8 cellular contexts compared by ENCODE assay signal in the genomic region with DNA sequence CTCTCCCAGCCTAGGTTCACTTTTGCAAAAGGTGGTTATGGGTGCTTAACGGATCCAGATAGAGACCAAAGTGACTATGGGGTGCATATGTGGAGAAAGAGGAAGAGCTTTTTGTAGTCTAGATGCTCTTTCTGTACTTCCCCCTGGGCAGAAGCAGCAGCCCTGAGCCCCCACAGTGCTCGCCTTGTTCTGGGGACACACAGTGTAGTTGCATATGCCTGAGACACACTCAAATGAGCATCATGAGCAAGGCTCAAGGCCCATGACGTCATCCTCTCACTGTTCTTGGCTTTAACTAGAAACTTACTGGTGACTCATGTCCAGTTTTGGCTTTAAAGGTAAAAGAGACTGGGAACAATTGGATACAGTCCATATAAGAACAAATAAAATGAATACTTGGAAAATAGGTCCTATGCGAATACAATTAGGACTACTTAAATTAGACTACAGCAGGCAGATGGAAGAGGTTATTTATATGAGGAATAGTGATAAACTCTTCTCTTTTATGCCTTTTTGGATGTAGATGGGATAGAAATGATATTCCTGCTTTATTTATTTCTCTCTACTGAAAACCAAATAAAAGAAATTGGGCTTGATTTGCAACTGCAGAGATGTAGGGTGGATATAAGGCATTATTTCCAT. TPM values are rescaled to one million over a fixed set of nuclear protein-coding genes. Genes with fewer than 3 reads are reported as not detected.
DNase-seq lines count a peak whose midpoint lies in the region; ATAC-seq and TF ChIP-seq lines count a peak whose summit lies in the region.

No MANE protein-coding gene starts in this region.

- H3K9me3 ChIP-seq in left ventricle myocardium inferior (replicated peaks), result no peaks in the 10 kb centered on the region
- H3K9me3 ChIP-seq in testis, result no peaks in the 10 kb centered on the region

- H3K4me1 Mint-ChIP-seq in T-helper 2 cell treated with Interferon-gamma antibody and Interleukin-4, amounts not matched to agents 5 μg/mL and 100 μg/mL, for 36 hours (ENCODE audit: low read depth), result peaks cover 5% of the 10 kb centered on the region

- TF ChIP-seq POLR2A in testis (IDR thresholded peaks at IDR 0.05), result no peak

- H3K27ac ChIP-seq in left ventricle myocardium inferior (replicated peaks) (no peak overlapping the region), testis (peak overlapping the region; percentile 59 to 68)

- TF ChIP-seq CTCF in left ventricle myocardium inferior (IDR thresholded peaks at IDR 0.05; ENCODE audit: borderline replicate concordance) (no peak), testis (IDR thresholded peaks at IDR 0.05) (no peak)

- intact Hi-C loops in Right ventricle myocardium inferior (cut with DNase I) (no loop called here), left ventricle myocardium inferior (cut with micrococcal nuclease) (no loop called here), testis (cut with DNase I; ENCODE audit: low total_unique reads) (no loop called here)

- WGBS in testis, 2 donors, result 41 to 49% methylated on average over 4 of the region's 4 CpGs

- H3K4me1 ChIP-seq in left ventricle myocardium inferior, result peaks cover 40% of the 10 kb centered on the region
- H3K4me1 ChIP-seq in testis, result peaks cover 25% of the 10 kb centered on the region

- no peaks in the 10 kb centered on the region for H3K36me3 Mint-ChIP-seq in T-helper 2 cell treated with Interferon-gamma antibody and Interleukin-4, amounts not matched to agents 5 μg/mL and 100 μg/mL, for 36 hours (ENCODE audit: low read depth)

- peak; percentile 79 for ATAC-seq in Right ventricle myocardium inferior
- peak; percentile 56 for ATAC-seq in HG03565 (IDR thresholded peaks at IDR 0.05; ENCODE audit: unreplicated experiment)

- no peak overlapping the region for H3K4me3 Mint-ChIP-seq in T-helper 2 cell treated with Interferon-gamma antibody and Interleukin-4, amounts not matched to agents 5 μg/mL and 100 μg/mL, for 36 hours

- H3K9me3 Mint-ChIP-seq in T-helper 2 cell treated with Interferon-gamma antibody and Interleukin-4, amounts not matched to agents 5 μg/mL and 100 μg/mL, for 36 hours, result no peaks in the 10 kb centered on the region

- no peak overlapping the region for H3K4me3 ChIP-seq in left ventricle myocardium inferior
- H3K4me3 ChIP-seq in testis, result no peak overlapping the region

- H3K27me3 ChIP-seq in left ventricle myocardium inferior (ENCODE audit: low read depth), result no peaks in the 10 kb centered on the region
- no peaks in the 10 kb centered on the region for H3K27me3 ChIP-seq in testis

- H3K36me3 ChIP-seq in left ventricle myocardium inferior (no peaks in the 10 kb centered on the region), testis (ENCODE audit: low read depth, missing control alignments) (no peaks in the 10 kb centered on the region)

- DNase-seq in Right ventricle myocardium inferior (ENCODE audit: missing footprints) (no peak), left ventricle myocardium inferior (no peak), amygdala (lab: John Stamatoyannopoulos, UW) (peak in 33 of 56 donors; percentile 1 to 78 (median 23)), inferior parietal cortex (ENCODE audit: extremely low spot score) (peak; percentile 87), testis (peak; percentile 87), UCSD-AML1 (lab: John Stamatoyannopoulos, UW; ENCODE audit: unreplicated experiment) (no peak)
- no peak for DNase-seq in T-helper 2 cell treated with Interferon-gamma antibody and Interleukin-4, amounts not matched to agents 5 μg/mL and 100 μg/mL, for 36 hours (ENCODE audit: low spot score)

- H3K27me3 Mint-ChIP-seq in T-helper 2 cell treated with Interferon-gamma antibody and Interleukin-4, amounts not matched to agents 5 μg/mL and 100 μg/mL, for 36 hours (ENCODE audit: low read depth), result peaks cover 3% of the 10 kb centered on the region

- no peak overlapping the region for H3K27ac Mint-ChIP-seq in T-helper 2 cell treated with Interferon-gamma antibody and Interleukin-4, amounts not matched to agents 5 μg/mL and 100 μg/mL, for 36 hours

RNA-seq across cellular contexts. Expression of gene PEX26, which starts 20.1 kb away (rescaled TPM):
- 19.4 TPM for total RNA-seq in Right ventricle myocardium inferior
- 20.5 TPM for total RNA-seq in left ventricle myocardium inferior
- 10 to 100 TPM; 29.1 to 33.4 TPM for total RNA-seq in testis
- polyA plus RNA-seq in testis (ENCODE audit: insufficient read depth, low read depth, low replicate concordance), result 16.8 TPM

RNA-seq across cellular contexts. Expression of gene MICAL3, which starts 33.3 kb away (rescaled TPM):
- total RNA-seq in Right ventricle myocardium inferior (85.7 TPM), left ventricle myocardium inferior (92.5 TPM), testis (100 to 1,000 TPM; 103 to 106 TPM)
- polyA plus RNA-seq in testis (ENCODE audit: insufficient read depth, low read depth, low replicate concordance), result 104 TPM

RNA-seq across cellular contexts. Expression of gene TUBA8, which starts 52.9 kb away (rescaled TPM):
- total RNA-seq in Right ventricle myocardium inferior (243 TPM), left ventricle myocardium inferior (253 TPM), testis (10 to 100 TPM; 17.2 to 60.5 TPM)
- 66.6 TPM for polyA plus RNA-seq in testis (ENCODE audit: insufficient read depth, low read depth, low replicate concordance)

Comparison
In these comparisons a context has a peak if more than half of its experiments do, and no peak if none do; other contexts are left out.
1. DNase-seq: peak in amygdala (33 of 56), inferior parietal cortex (single experiment) and testis (single experiment); none in Right ventricle myocardium inferior (single experiment), left ventricle myocardium inferior (single experiment), UCSD-AML1 (single experiment) and T-helper 2 cell treated with Interferon-gamma antibody and Interleukin-4, amounts not matched to agents 5 μg/mL and 100 μg/mL, for 36 hours (single experiment).